Comparison of ENCODE assay signal across 8 cellular contexts in the genomic region with DNA sequence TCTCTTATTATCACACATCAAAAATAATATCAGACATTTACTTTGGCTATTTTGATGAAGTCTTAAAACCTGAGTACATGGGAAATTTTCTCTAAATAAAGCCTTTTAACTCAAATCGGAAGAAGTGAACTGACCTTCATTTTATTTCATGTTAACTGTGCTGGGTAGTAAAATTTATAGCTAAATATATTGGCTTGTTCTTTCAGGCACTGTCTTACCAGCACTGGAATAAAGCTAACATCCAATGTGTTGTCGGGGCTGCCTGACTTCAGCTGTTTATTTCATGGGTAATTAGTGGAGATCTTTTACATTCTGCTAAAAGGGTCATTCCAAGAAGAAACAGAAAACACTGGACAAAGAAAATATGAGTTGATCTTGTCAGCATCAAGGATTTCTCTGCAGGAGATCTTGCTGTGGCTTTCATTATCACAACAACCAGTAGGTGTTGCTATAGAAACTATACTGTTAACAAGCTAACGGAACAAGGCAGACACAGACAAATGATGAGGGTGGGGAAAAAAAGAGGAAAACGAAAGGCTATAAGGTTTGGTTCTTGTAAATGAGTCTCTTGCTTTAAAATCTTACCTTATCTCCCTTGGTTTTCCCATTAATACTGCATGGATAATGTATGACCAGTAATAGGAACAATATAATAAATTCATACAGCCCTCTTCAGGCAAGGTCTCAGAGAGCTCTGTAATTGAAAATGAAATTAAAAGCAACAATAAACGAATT.
DNase-seq lines count a peak whose midpoint lies in the region; ATAC-seq, FAIRE-seq and TF ChIP-seq lines count a peak whose summit lies in the region.

No MANE protein-coding gene starts in this region.

- POLR2A ChIA-PET in A673 (lab: Charles Lee; ENCODE audit: low non-redundant PET) (interaction anchor here (0.6 kb wide), 1 partner anchor 55 kb away, joined by 3 read pairs; no protein-coding TSS in a partner anchor), K562 (lab: Yijun Ruan, JAX) (interaction anchor here (0.7 to 1.0 kb wide), 3 partner anchors 9 to 25 kb away, joined by 3 to 4 read pairs (median 4); no protein-coding TSS in a partner anchor)

- peak overlapping the region in 1 of 2 experiments; percentile 63; a peak in 2 of 4 replicates for H3K9ac ChIP-seq in K562 (ENCODE audit: insufficient read depth in 1 of 2, low read depth in 2 of 2, low read length in 2 of 2)

- TF ChIP-seq RAD21 in K562 (CRISPR knock-in tag; conservative IDR thresholded peaks at IDR 0.05 in 1 of 2, IDR thresholded peaks at IDR 0.05 in 1 of 2) = peak in 1 of 2 experiments; percentile 42; a peak in 3 of 4 replicates

- no peaks in the 10 kb centered on the region for H3K9me1 ChIP-seq in K562 (ENCODE audit: control insufficient read depth, insufficient read depth, low read length)

- peak; percentile 92 for ATAC-seq in GM18519 (IDR thresholded peaks at IDR 0.05; ENCODE audit: low FRiP score, unreplicated experiment)
- ATAC-seq in HG02943 (IDR thresholded peaks at IDR 0.05; ENCODE audit: low read depth, unreplicated experiment) = peak; percentile 74
- peak; percentile 93 for ATAC-seq in K562
- no peak for ATAC-seq in activated CD4-positive, CD25-positive, alpha-beta regulatory T cell treated with anti-CD3 and anti-CD28 coated beads, Interleukin-2, amount 50 U/mL, for 24 hours
- ATAC-seq in sciatic nerve = no peak

- H3K9me3 ChIP-seq in A673 (ENCODE audit: low read depth, low read length, poor library complexity, severe bottlenecking) = no peaks in the 10 kb centered on the region
- H3K9me3 ChIP-seq in K562 (replicated peaks; ENCODE audit: control insufficient read depth, insufficient read depth, low read depth, low read length) = no peaks in the 10 kb centered on the region

- peak; percentile 52 for DNase-seq in A673 (ENCODE audit: low spot score)
- peak; percentile 14 for DNase-seq in NCI-H1436 treated with DMSO at 0.1 percent for 48 hours (lab: John Stamatoyannopoulos, UW)
- DNase-seq in K562 (ENCODE audit: extremely low read depth in 1 of 4, low spot score in 3 of 4) = peak; percentile 26 to 83 (median 56)
- DNase-seq in pulmonary artery endothelial cell (ENCODE audit: low read depth, low spot score) = peak; percentile 27
- no peak for DNase-seq in sciatic nerve (ENCODE audit: low spot score)

- H3K36me3 ChIP-seq in A673 (ENCODE audit: insufficient read depth, low read length, poor library complexity, severe bottlenecking) (no peaks in the 10 kb centered on the region), K562 (ENCODE audit: control insufficient read depth, insufficient read depth, low read length) (no peaks in the 10 kb centered on the region)

- TF ChIP-seq EP300 in K562 (IDR thresholded peaks at IDR 0.05; ENCODE audit: low read length) = peak; percentile 87

- H3K79me2 ChIP-seq in K562 (ENCODE audit: control insufficient read depth, insufficient read depth, low read length) = no peaks in the 10 kb centered on the region

- CTCF ChIA-PET in A673 (lab: Charles Lee) = interaction anchor here (1.0 kb wide), 1 partner anchor 207 kb away, joined by 3 read pairs; the partner anchor contains the start of gene SIM1
- CTCF ChIA-PET in K562 (lab: Yijun Ruan, JAX; ENCODE audit: low intra/inter-chr PET ratio) = no interaction called here

- BruUV-seq in A673 (replicated peaks; lab: Mats Ljungman, UMichigan) (no TSS peak), K562 (replicated peaks; lab: Mats Ljungman, UMichigan) (no TSS peak)

- TF ChIP-seq CTCF in A673 (conservative IDR thresholded peaks at IDR 0.05; ENCODE audit: low read depth, low read length) (peak; percentile 40), K562 (IDR thresholded peaks at IDR 0.05 in 2 of 3, conservative IDR thresholded peaks at IDR 0.05 in 1 of 3; ENCODE audit: insufficient read depth in 2 of 3, low read depth in 1 of 3, low read length in 3 of 3) (peak in 2 of 3 experiments; percentile 9 to 21; a peak in 1 of 6 replicates)

- peak overlapping the region; percentile 91 for H2AFZ ChIP-seq in K562 (ENCODE audit: low read depth, low read length)

- H3K4me2 ChIP-seq in K562 (ENCODE audit: insufficient read depth, low read length) = peak overlapping the region; percentile 63

- H3K4me3 ChIP-seq in A673 (ENCODE audit: low read depth, low read length, poor library complexity, severe bottlenecking) (no peak overlapping the region), K562 (no peak overlapping the region; the same call in 1 of the 2 replicates)

- no peak for TF ChIP-seq POLR2A in K562 (conservative IDR thresholded peaks at IDR 0.05)

- H3K4me1 ChIP-seq in A673 (ENCODE audit: insufficient read depth, low read length, poor library complexity, severe bottlenecking) = no peaks in the 10 kb centered on the region
- peaks cover 0 to 19% of the 10 kb centered on the region in 2 experiments; a peak in 2 of 5 replicates for H3K4me1 ChIP-seq in K562 (replicated peaks in 1 of 2; ENCODE audit: control insufficient read depth in 2 of 2, insufficient read depth in 2 of 2, low read length in 2 of 2)

- intact Hi-C loops in A673 (cut with micrococcal nuclease; ENCODE audit: unreplicated experiment) (no loop called here), K562 (cut with micrococcal nuclease) (no loop called here), sciatic nerve (cut with DNase I) (no loop called here)

- in situ Hi-C loops in K562 (cut with MboI) = no loop called here

- 5% methylated on average over 5 of the region's 5 CpGs for WGBS in K562 (ENCODE audit: insufficient coverage, low coverage, missing lambda C conversion rate)

- H3K27me3 ChIP-seq in A673 (replicated peaks; ENCODE audit: insufficient read depth, low read depth, low read length, poor library complexity) (no peaks in the 10 kb centered on the region), K562 (ENCODE audit: control insufficient read depth in 2 of 2, insufficient read depth in 2 of 2, low read length in 2 of 2) (no peaks in the 10 kb centered on the region)

- H3K27ac ChIP-seq in A673 (ENCODE audit: low read depth, low read length, poor library complexity, severe bottlenecking) (no peak overlapping the region), K562 (ENCODE audit: extremely low read depth, low read depth, low read length) (peak overlapping the region; percentile 78)

- no peaks in the 10 kb centered on the region for H4K20me1 ChIP-seq in K562 (replicated peaks; ENCODE audit: control insufficient read depth, insufficient read depth, low read length)

- FAIRE-seq in K562 (lab: Jason Lieb, UNC) = peak; percentile 93

TF ChIP-seq in K562, 482 proteins besides CTCF, POLR2A, EP300 and RAD21 (continues in another document):
- TF ChIP-seq, protein P1, sequence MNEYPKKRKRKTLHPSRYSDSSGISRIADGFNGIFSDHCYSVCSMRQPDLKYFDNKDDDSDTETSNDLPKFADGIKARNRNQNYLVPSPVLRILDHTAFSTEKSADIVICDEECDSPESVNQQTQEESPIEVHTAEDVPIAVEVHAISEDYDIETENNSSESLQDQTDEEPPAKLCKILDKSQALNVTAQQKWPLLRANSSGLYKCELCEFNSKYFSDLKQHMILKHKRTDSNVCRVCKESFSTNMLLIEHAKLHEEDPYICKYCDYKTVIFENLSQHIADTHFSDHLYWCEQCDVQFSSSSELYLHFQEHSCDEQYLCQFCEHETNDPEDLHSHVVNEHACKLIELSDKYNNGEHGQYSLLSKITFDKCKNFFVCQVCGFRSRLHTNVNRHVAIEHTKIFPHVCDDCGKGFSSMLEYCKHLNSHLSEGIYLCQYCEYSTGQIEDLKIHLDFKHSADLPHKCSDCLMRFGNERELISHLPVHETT (CRISPR knock-in tag; conservative IDR thresholded peaks at IDR 0.05 in 1 of 2, IDR thresholded peaks at IDR 0.05 in 1 of 2) = peak in 1 of 2 experiments; percentile 48; a peak in 1 of 4 replicates
- TF ChIP-seq TGIF2 (CRISPR knock-in tag; IDR thresholded peaks at IDR 0.05) (no peak), KDM1A (IDR thresholded peaks at IDR 0.05) (peak in 1 of 2 experiments; percentile 7; a peak in 1 of 4 replicates), TBP (optimal IDR thresholded peaks at IDR 0.05; ENCODE audit: low read depth, low read length) (peak; percentile 43), SMARCA4 (IDR thresholded peaks at IDR 0.05) (peak; percentile 84), HDAC1 (IDR thresholded peaks at IDR 0.05) (0 out of 4 replicates have a peak, but pooled peaks of 1 of the 2 experiments have one; percentile 38), KLF16 (IDR thresholded peaks at IDR 0.05) (peak; percentile 25; the same call in 1 of the 2 replicates), CREB1 (IDR thresholded peaks at IDR 0.05) (peak; percentile 44; the same call in 1 of the 2 replicates), CREB1 (CRISPR knock-in tag; IDR thresholded peaks at IDR 0.05) (no peak), TRIM24 (IDR thresholded peaks at IDR 0.05) (0 out of 4 replicates have a peak, but pooled peaks of 1 of the 2 experiments have one; percentile 38), FOXJ2 (tag; IDR thresholded peaks at IDR 0.05) (peak; percentile 99), DPF2 (IDR thresholded peaks at IDR 0.05) (peak; percentile 80), NBN (IDR thresholded peaks at IDR 0.05; ENCODE audit: low read depth) (peak; percentile 39; the same call in 1 of the 2 replicates), ZNF384 (IDR thresholded peaks at IDR 0.05; ENCODE audit: low read depth, low read length) (0 out of 2 replicates have a peak, but pooled peaks have one; percentile 21), BMI1 (IDR thresholded peaks at IDR 0.05; ENCODE audit: low read length) (peak; percentile 76), TCF3 (CRISPR knock-in tag; IDR thresholded peaks at IDR 0.05) (peak; percentile 78)
- TF ChIP-seq, protein P2, sequence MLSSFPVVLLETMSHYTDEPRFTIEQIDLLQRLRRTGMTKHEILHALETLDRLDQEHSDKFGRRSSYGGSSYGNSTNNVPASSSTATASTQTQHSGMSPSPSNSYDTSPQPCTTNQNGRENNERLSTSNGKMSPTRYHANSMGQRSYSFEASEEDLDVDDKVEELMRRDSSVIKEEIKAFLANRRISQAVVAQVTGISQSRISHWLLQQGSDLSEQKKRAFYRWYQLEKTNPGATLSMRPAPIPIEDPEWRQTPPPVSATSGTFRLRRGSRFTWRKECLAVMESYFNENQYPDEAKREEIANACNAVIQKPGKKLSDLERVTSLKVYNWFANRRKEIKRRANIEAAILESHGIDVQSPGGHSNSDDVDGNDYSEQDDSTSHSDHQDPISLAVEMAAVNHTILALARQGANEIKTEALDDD (IDR thresholded peaks at IDR 0.05) = peak; percentile 64

Comparison
In these comparisons a context has a peak if more than half of its experiments do, and no peak if none do; other contexts are left out.
1. ATAC-seq: peak in GM18519 (single experiment), HG02943 (single experiment) and K562 (single experiment); none in activated CD4-positive, CD25-positive, alpha-beta regulatory T cell treated with anti-CD3 and anti-CD28 coated beads, Interleukin-2, amount 50 U/mL, for 24 hours (0 of 2) and sciatic nerve (single experiment).